Comparison of ENCODE assay signal across 9 cellular contexts in genomic region chr16:85396879-85397871, GRCh38.
DNase-seq lines count a peak whose midpoint lies in the region; ATAC-seq, FAIRE-seq and TF ChIP-seq lines count a peak whose summit lies in the region.
"Had no signal": no experiment of that assay in that cellular context is flagged by ENCODE, and none has a peak within 500 bp of the region (broad histone marks: within the 10 kb centered on the region; RNA-seq: fewer than 3 reads in every experiment).

No MANE protein-coding gene starts in this region.

- H3K4me3 Mint-ChIP-seq in nephron progenitor cell (peak overlapping the region; percentile 56), immature natural killer cell (no peak overlapping the region)

- no peak overlapping the region for H3K4me2 ChIP-seq in GM12878 (ENCODE audit: control insufficient read depth, insufficient read depth)

- no peaks in the 10 kb centered on the region for H3K36me3 Mint-ChIP-seq in nephron progenitor cell (ENCODE audit: low read depth)
- no peaks in the 10 kb centered on the region for H3K36me3 Mint-ChIP-seq in immature natural killer cell

- H3K79me2 ChIP-seq in GM12878 (ENCODE audit: control insufficient read depth, insufficient read depth, low read length), result no peaks in the 10 kb centered on the region

- DNase-seq in DMS53 (lab: John Stamatoyannopoulos, UW) (peak; percentile 91), H7 (peak; percentile 77), GM12878 (ENCODE audit: low read depth, low spot score) (no peak), nephron progenitor cell (peak; percentile 22), medulla oblongata (ENCODE audit: extremely low spot score) (no peak), SW 1271 (lab: John Stamatoyannopoulos, UW) (no peak), immature natural killer cell (no peak)
- DNase-seq: GOT3 had no signal

- TF ChIP-seq EP300 in GM12878 (IDR thresholded peaks at IDR 0.05; ENCODE audit: borderline replicate concordance in 1 of 2, control insufficient read depth in 1 of 2, low read depth in 2 of 2, low read length in 2 of 2), result no peak

- H3K9me3 Mint-ChIP-seq in nephron progenitor cell (no peaks in the 10 kb centered on the region), immature natural killer cell (no peaks in the 10 kb centered on the region)

- CTCF ChIA-PET in GM12878 (lab: Yijun Ruan, JAX), result interaction anchor here (1.0 to 3.3 kb wide), 2 partner anchors 24 to 322 kb away, joined by 3 to 9 read pairs; no protein-coding TSS in a partner anchor

- H3K9ac ChIP-seq in GM12878 (ENCODE audit: control insufficient read depth, insufficient read depth, low read length), result no peak overlapping the region

- no peak overlapping the region for H3K27ac ChIP-seq in GM12878 (ENCODE audit: control insufficient read depth, insufficient read depth)

- no peaks in the 10 kb centered on the region for H4K20me1 ChIP-seq in GM12878 (ENCODE audit: control insufficient read depth, insufficient read depth)

- no TSS peak for BruUV-seq in GM12878 (replicated peaks; lab: Mats Ljungman, UMichigan)

- FAIRE-seq in GM12878 (lab: Jason Lieb, UNC), result no peak

- SMC1A ChIA-PET in GM12878 (lab: Charles Lee; ENCODE audit: uncharacterized antibody, unreplicated experiment), result no interaction called here

- peaks cover 5% of the 10 kb centered on the region for H3K4me1 ChIP-seq in GM12878 (ENCODE audit: control insufficient read depth, insufficient read depth, low read length)

- H3K4me3 ChIP-seq in H7 (ENCODE audit: insufficient read depth, low read depth, low read length) (no peak overlapping the region), GM12878 (no peak overlapping the region)

- no peak overlapping the region for H2AFZ ChIP-seq in GM12878 (ENCODE audit: control insufficient read depth, low read depth, low read length)

- 3% methylated on average over 24 of the region's 25 CpGs for WGBS in GM12878 (ENCODE audit: insufficient coverage, insufficient replicate concordance, low lambda C conversion rate, missing lambda C conversion rate)

- in situ Hi-C loops in GM12878 (cut with MboI), result no loop called here

- H3K4me1 Mint-ChIP-seq in nephron progenitor cell, result peaks cover 60% of the 10 kb centered on the region
- no peaks in the 10 kb centered on the region for H3K4me1 Mint-ChIP-seq in immature natural killer cell

- H3K27ac Mint-ChIP-seq in nephron progenitor cell, result no peak overlapping the region
- no peak overlapping the region for H3K27ac Mint-ChIP-seq in immature natural killer cell

- 0 out of 2 replicates have a peak, but pooled peaks have one; percentile 22 for TF ChIP-seq RAD21 in GM12878 (IDR thresholded peaks at IDR 0.05; ENCODE audit: insufficient read depth, low read depth, low read length)

- RAD21 ChIA-PET in GM12878 (lab: Charles Lee; ENCODE audit: unreplicated experiment), result no interaction called here

- H3K9me3 ChIP-seq in GM12878 (replicated peaks; ENCODE audit: control insufficient read depth, insufficient read depth, low read length), result no peaks in the 10 kb centered on the region

- no peaks in the 10 kb centered on the region for H3K36me3 ChIP-seq in H7 (replicated peaks; ENCODE audit: control insufficient read depth, insufficient read depth, low read length)
- H3K36me3 ChIP-seq in GM12878 (ENCODE audit: control insufficient read depth in 2 of 2, insufficient read depth in 2 of 2, low read length in 1 of 2), result no peaks in the 10 kb centered on the region

- peak; percentile 54 for ATAC-seq in GM12878
- ATAC-seq in HG03439 (IDR thresholded peaks at IDR 0.05; ENCODE audit: unreplicated experiment), result no peak

- intact Hi-C loops in GM12878 (cut with micrococcal nuclease; ENCODE audit: unreplicated experiment), result loop anchor here (10.0 kb wide), 1 partner anchor 318 kb away; no protein-coding TSS in a partner anchor

- TF ChIP-seq CTCF in GM12878 (IDR thresholded peaks at IDR 0.05 in 2 of 3, conservative IDR thresholded peaks at IDR 0.05 in 1 of 3; ENCODE audit: control insufficient read depth in 2 of 3, extremely low read depth in 1 of 3, insufficient read depth in 1 of 3, low read depth in 3 of 3, low read length in 3 of 3), result peak; percentile 4 to 46 (median 15); a peak in 3 of 6 replicates
- TF ChIP-seq CTCF in nephron progenitor cell (IDR thresholded peaks at IDR 0.05), result no peak

- H3K27me3 Mint-ChIP-seq in nephron progenitor cell (ENCODE audit: low read depth, poor library complexity), result peaks cover 33% of the 10 kb centered on the region
- peaks cover 1 to 2% (median 2%) of the 10 kb centered on the region in 3 donors for H3K27me3 Mint-ChIP-seq in immature natural killer cell (ENCODE audit: low read depth in 3 of 3)

- H3K27me3 ChIP-seq in H7 (ENCODE audit: control insufficient read depth, insufficient read depth, low read length) (no peaks in the 10 kb centered on the region), GM12878 (replicated peaks in 1 of 2; ENCODE audit: control insufficient read depth in 2 of 2, insufficient read depth in 2 of 2, low read length in 1 of 2) (peaks cover 0 to 6% of the 10 kb centered on the region in 2 experiments; a peak in 2 of 4 replicates)

- no peak for TF ChIP-seq POLR2A in GM12878 (IDR thresholded peaks at IDR 0.05; ENCODE audit: low read depth, low read length)

- POLR2A ChIA-PET in GM12878 (lab: Charles Lee), result no interaction called here

TF ChIP-seq in GM12878, 131 proteins besides CTCF, POLR2A, EP300 and RAD21:
- TF ChIP-seq ZBTB33 (IDR thresholded peaks at IDR 0.05) (no peak), IKZF1 (conservative IDR thresholded peaks at IDR 0.05) (peak; percentile 78), SUPT20H (IDR thresholded peaks at IDR 0.05; ENCODE audit: borderline replicate concordance, control insufficient read depth, low read depth, low read length) (no peak), GATAD2B (conservative IDR thresholded peaks at IDR 0.05; ENCODE audit: low read depth) (peak; percentile 34; the same call in 1 of the 2 replicates), RCOR1 (conservative IDR thresholded peaks at IDR 0.05; ENCODE audit: low read depth, low read length) (no peak), MEF2B (IDR thresholded peaks at IDR 0.05; ENCODE audit: partially characterized antibody, poor library complexity, severe bottlenecking) (peak; percentile 46), ASH2L (IDR thresholded peaks at IDR 0.05; ENCODE audit: borderline replicate concordance, low read depth) (no peak), JUNB (IDR thresholded peaks at IDR 0.05) (no peak), RELB (IDR thresholded peaks at IDR 0.05; ENCODE audit: low read depth) (peak; percentile 28; the same call in 1 of the 2 replicates), SMARCA5 (IDR thresholded peaks at IDR 0.05) (0 out of 2 replicates have a peak, but pooled peaks have one; percentile 25), TCF3 (IDR thresholded peaks at IDR 0.05; ENCODE audit: borderline replicate concordance, insufficient read depth, low read depth, low read length) (peak; percentile 63; the same call in 1 of the 2 replicates), LARP7 (IDR thresholded peaks at IDR 0.05) (peak; percentile 25; the same call in 1 of the 2 replicates), TCF12 (IDR thresholded peaks at IDR 0.05; ENCODE audit: low read depth, low read length) (peak; percentile 83), BHLHE40 (IDR thresholded peaks at IDR 0.05; ENCODE audit: borderline replicate concordance in 1 of 2, low read depth in 2 of 2, low read length in 1 of 2) (peak in 1 of 2 experiments; percentile 77; a peak in 2 of 4 replicates), EED (IDR thresholded peaks at IDR 0.05; ENCODE audit: low read depth) (peak; percentile 33; the same call in 1 of the 2 replicates), IKZF2 (IDR thresholded peaks at IDR 0.05) (peak; percentile 37 to 55; a peak in 2 of 4 replicates), NR2F1 (conservative IDR thresholded peaks at IDR 0.05) (peak; percentile 57; the same call in 1 of the 2 replicates), HDAC2 (IDR thresholded peaks at IDR 0.05) (no peak)

Comparison
In these comparisons a context has a peak if more than half of its experiments do, and no peak if none do; other contexts are left out.
1. DNase-seq: peak in DMS53 (single experiment), H7 (single experiment) and nephron progenitor cell (single experiment); none in GM12878 (single experiment), medulla oblongata (single experiment), SW 1271 (0 of 2) and immature natural killer cell (0 of 3).